In the genomic region with DNA sequence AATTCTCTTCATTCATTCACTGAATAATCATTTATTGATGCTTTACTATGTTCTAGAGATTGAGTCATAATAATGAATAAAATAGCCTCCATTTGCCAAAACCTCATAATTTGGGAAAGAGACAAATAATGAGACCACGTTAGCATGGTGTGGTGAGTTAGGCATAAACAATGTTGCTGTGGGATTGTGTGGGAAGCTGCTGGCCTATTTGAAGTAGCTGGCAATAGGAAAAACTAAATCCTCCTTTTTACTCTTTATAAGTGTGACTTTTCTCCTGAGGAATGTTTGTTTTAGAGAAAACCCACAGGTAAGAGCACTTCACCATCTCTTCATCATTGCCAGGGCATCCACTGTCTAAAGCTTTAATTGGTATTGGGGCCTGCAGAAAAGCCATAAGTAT, we compare ENCODE assay signal across 20 cellular contexts.
A peak's percentile ranks its signal among the peaks of the same experiment; 100 is the strongest.
DNase-seq lines count a peak whose midpoint lies in the region; ATAC-seq and TF ChIP-seq lines count a peak whose summit lies in the region.
"Had no signal": no experiment of that assay in that cellular context is flagged by ENCODE, and none has a peak within 500 bp of the region (broad histone marks: within the 10 kb centered on the region; RNA-seq: fewer than 3 reads in every experiment).

No MANE protein-coding gene starts in this region.

- in situ Hi-C loops in astrocyte of the spinal cord (cut with HindIII; ENCODE audit: low sequenced_read_pairs) = no loop called here

- H3K4me3 ChIP-seq in astrocyte of the spinal cord (ENCODE audit: low read depth, low read length) = no peak overlapping the region
- H3K4me3 ChIP-seq: cardiac muscle cell, SK-N-MC, testis had no signal

- ATAC-seq in GM21447 (IDR thresholded peaks at IDR 0.05; ENCODE audit: unreplicated experiment) = no peak
- ATAC-seq: activated CD8-positive, alpha-beta T cell treated with anti-CD3 and anti-CD28 coated beads for 36 hours; activated T-cell treated with anti-CD3 and anti-CD28 coated beads, Interleukin-2, amount 50 U/mL, for 4 hours; left ventricle myocardium superior had no signal

- peak; percentile 31 for DNase-seq in AG08395 (ENCODE audit: low spot score)
- peak; percentile 35 for DNase-seq in HK-2 (ENCODE audit: unreplicated experiment)
- DNase-seq in astrocyte of the spinal cord (ENCODE audit: low read depth, low spot score) = peak; percentile 66
- DNase-seq in iris pigment epithelial cell (ENCODE audit: low read depth) = peak; percentile 65
- no peak for DNase-seq in NCI-H1694 (lab: John Stamatoyannopoulos, UW)
- DNase-seq in activated T-cell treated with anti-CD3 and anti-CD28 coated beads for 4 hours = no peak
- no peak for DNase-seq in C1 segment of cervical spinal cord (lab: John Stamatoyannopoulos, UW)
- DNase-seq: activated B cell treated with CpG ODN at 0.5 μM for 24 hours; activated CD8-positive, alpha-beta T cell treated with anti-CD3 and anti-CD28 coated beads for 36 hours; activated T-cell treated with anti-CD3 and anti-CD28 coated beads, Interleukin-2, amount 50 U/mL, for 4 hours; CD4-positive, CD25-positive, alpha-beta regulatory T cell; KG1; left ventricle myocardium superior; NCI-H1048; NCI-H2081; NCI-H526; testis had no signal

- no peak for TF ChIP-seq CTCF in astrocyte of the spinal cord (IDR thresholded peaks at IDR 0.05; ENCODE audit: low read depth, low read length)

Comparison
In these comparisons a context has a peak if more than half of its experiments do, and no peak if none do; other contexts are left out.
1. DNase-seq: peak in AG08395 (single experiment), HK-2 (single experiment), astrocyte of the spinal cord (single experiment) and iris pigment epithelial cell (single experiment); none in NCI-H1694 (single experiment), activated T-cell treated with anti-CD3 and anti-CD28 coated beads for 4 hours (single experiment) and C1 segment of cervical spinal cord (0 of 14).